In genomic region chr22:32120603-32121002, GRCh38 we compare ENCODE assay signal across 4 cellular contexts. TPM values are rescaled to one million over a fixed set of nuclear protein-coding genes. Genes with fewer than 3 reads are reported as not detected.
"Had no signal": no experiment of that assay in that cellular context is flagged by ENCODE, and none has a peak within 500 bp of the region (broad histone marks: within the 10 kb centered on the region; RNA-seq: fewer than 3 reads in every experiment).

No MANE protein-coding gene starts in this region.

- H3K4me3 ChIP-seq: GM12878 had no signal

- DNase-seq: GDM1, GF-D8 had no signal

- ATAC-seq: GM12878 had no signal

RNA-seq across cellular contexts. Expression of gene C22orf42, which starts 38.5 kb away (rescaled TPM):
- total RNA-seq: G401, GM12878 had no signal
- polyA plus RNA-seq: GM12878 had no signal
